8 cellular contexts compared by ENCODE assay signal in genomic region chr6:116369540-116370327, GRCh38. TPM values are rescaled to one million over a fixed set of nuclear protein-coding genes. Genes with fewer than 3 reads are reported as not detected.
DNase-seq lines count a peak whose midpoint lies in the region; ATAC-seq and TF ChIP-seq lines count a peak whose summit lies in the region.

No MANE protein-coding gene starts in this region.

- DNase-seq in SK-N-SH (no peak), HEK293T (ENCODE audit: extremely low spot score) (peak; percentile 14), RWPE2 (ENCODE audit: low spot score) (no peak), germinal center (ENCODE audit: low spot score) (peak; percentile 76), A172 (ENCODE audit: low spot score) (no peak), superior temporal gyrus (ENCODE audit: extremely low spot score) (no peak)
- no peak for DNase-seq in stimulated activated effector memory CD8-positive, alpha-beta T cell treated with anti-CD3 and anti-CD28 coated beads, Interleukin-12 subunit alpha, Interleukin-12 subunit beta, amount 100 ng/mL, for 72 hours (ENCODE audit: low spot score in 2 of 2)

- peak overlapping the region; percentile 76 to 80; a peak in 3 of 4 replicates for H3K4me3 ChIP-seq in SK-N-SH (ENCODE audit: low read depth in 2 of 2, low read length in 1 of 2)
- H3K4me3 ChIP-seq in RWPE2 (ENCODE audit: severe bottlenecking): peak overlapping the region; percentile 56

- CTCF ChIA-PET in SK-N-SH (lab: Yijun Ruan, JAX): interaction anchor here (0.5 kb wide), 1 partner anchor 56 kb away, joined by 3 read pairs; no protein-coding TSS in a partner anchor
- CTCF ChIA-PET in HEK293T (lab: Yijun Ruan, JAX): no interaction called here

- ATAC-seq in SK-N-SH treated with all-trans-retinoic acid at 6 μM for 48 hours (no peak), RWPE2 (ENCODE audit: low read depth) (no peak)
- no peak for ATAC-seq in stimulated activated effector memory CD8-positive, alpha-beta T cell treated with anti-CD3 and anti-CD28 coated beads, Interleukin-12 subunit alpha, Interleukin-12 subunit beta, amount 100 ng/mL, for 72 hours

- peak overlapping the region; percentile 88 for H2AFZ ChIP-seq in SK-N-SH (ENCODE audit: low read depth)

- H3K4me2 ChIP-seq in SK-N-SH: peak overlapping the region; percentile 87

- TF ChIP-seq CTCF in SK-N-SH (IDR thresholded peaks at IDR 0.05) (no peak), RWPE2 (IDR thresholded peaks at IDR 0.05; ENCODE audit: poor library complexity, severe bottlenecking) (no peak)

- WGBS in SK-N-SH (ENCODE audit: low lambda C conversion rate): 88% methylated on average over 7 of the region's 7 CpGs

- no peaks in the 10 kb centered on the region for H3K36me3 Mint-ChIP-seq in stimulated activated effector memory CD8-positive, alpha-beta T cell treated with anti-CD3 and anti-CD28 coated beads, Interleukin-12 subunit alpha, Interleukin-12 subunit beta, amount 100 ng/mL, for 72 hours

- no peaks in the 10 kb centered on the region for H4K20me1 ChIP-seq in SK-N-SH (ENCODE audit: insufficient read depth)

- no peaks in the 10 kb centered on the region for H3K27me3 ChIP-seq in SK-N-SH (ENCODE audit: insufficient read depth)
- H3K27me3 ChIP-seq in RWPE2 (ENCODE audit: insufficient read depth, poor library complexity, severe bottlenecking): no peaks in the 10 kb centered on the region

- peak overlapping the region in 1 of 2 experiments; percentile 90; a peak in 1 of 4 replicates for H3K27ac ChIP-seq in SK-N-SH (ENCODE audit: low read depth in 2 of 2, low read length in 1 of 2)
- peak overlapping the region; percentile 91 for H3K27ac ChIP-seq in RWPE2 (ENCODE audit: poor library complexity, severe bottlenecking)

- POLR2A ChIA-PET in SK-N-SH (lab: Yijun Ruan, JAX) (no interaction called here), HEK293T (lab: Yijun Ruan, JAX) (interaction anchor here (0.7 to 2.1 kb wide), 5 partner anchors 8 to 201 kb away, joined by 3 to 8 read pairs (median 4); no protein-coding TSS in a partner anchor)

- H3K9ac ChIP-seq in SK-N-SH: peak overlapping the region; percentile 88

- peaks cover 6% of the 10 kb centered on the region for H3F3A ChIP-seq in SK-N-SH (replicated peaks; ENCODE audit: insufficient read depth)

- peaks cover 34% of the 10 kb centered on the region for H3K79me2 ChIP-seq in SK-N-SH (ENCODE audit: insufficient read depth)

- peaks cover 27% of the 10 kb centered on the region for H3K4me1 Mint-ChIP-seq in stimulated activated effector memory CD8-positive, alpha-beta T cell treated with anti-CD3 and anti-CD28 coated beads, Interleukin-12 subunit alpha, Interleukin-12 subunit beta, amount 100 ng/mL, for 72 hours

- no peaks in the 10 kb centered on the region for H3K9me3 ChIP-seq in SK-N-SH
- H3K9me3 ChIP-seq in RWPE2 (ENCODE audit: severe bottlenecking): no peaks in the 10 kb centered on the region

- no peaks in the 10 kb centered on the region for H3K9me3 Mint-ChIP-seq in stimulated activated effector memory CD8-positive, alpha-beta T cell treated with anti-CD3 and anti-CD28 coated beads, Interleukin-12 subunit alpha, Interleukin-12 subunit beta, amount 100 ng/mL, for 72 hours

- no peak for TF ChIP-seq EP300 in SK-N-SH (IDR thresholded peaks at IDR 0.05; ENCODE audit: borderline replicate concordance in 1 of 2, low read depth in 1 of 2, low read length in 1 of 2)

- H3K4me1 ChIP-seq in SK-N-SH (ENCODE audit: control insufficient read depth in 1 of 2, insufficient read depth in 2 of 2, low read depth in 1 of 2, low read length in 1 of 2) (peaks cover 0 to 5% of the 10 kb centered on the region in 2 experiments; a peak in 2 of 4 replicates), RWPE2 (ENCODE audit: insufficient read depth, poor library complexity, severe bottlenecking) (peaks cover 49% of the 10 kb centered on the region)

- H3K9me2 ChIP-seq in SK-N-SH: no peaks in the 10 kb centered on the region

- H3K36me3 ChIP-seq in SK-N-SH (replicated peaks in 1 of 2; ENCODE audit: control insufficient read depth in 1 of 2, insufficient read depth in 2 of 2, low read length in 1 of 2): no peaks in the 10 kb centered on the region
- H3K36me3 ChIP-seq in RWPE2 (ENCODE audit: low read depth): peaks cover 4% of the 10 kb centered on the region

- H3K4me3 Mint-ChIP-seq in stimulated activated effector memory CD8-positive, alpha-beta T cell treated with anti-CD3 and anti-CD28 coated beads, Interleukin-12 subunit alpha, Interleukin-12 subunit beta, amount 100 ng/mL, for 72 hours: peak overlapping the region; percentile 78

- TF ChIP-seq RAD21 in SK-N-SH (IDR thresholded peaks at IDR 0.05; ENCODE audit: low read length): no peak

- peak overlapping the region; percentile 29 for H3K27ac Mint-ChIP-seq in stimulated activated effector memory CD8-positive, alpha-beta T cell treated with anti-CD3 and anti-CD28 coated beads, Interleukin-12 subunit alpha, Interleukin-12 subunit beta, amount 100 ng/mL, for 72 hours

TF ChIP-seq in SK-N-SH, 30 proteins besides CTCF, POLR2A, EP300 and RAD21 (continues in another document):
- TF ChIP-seq EZH2phosphoT487 (IDR thresholded peaks at IDR 0.05; ENCODE audit: borderline replicate concordance, low read depth) (no peak), TEAD4 (IDR thresholded peaks at IDR 0.05; ENCODE audit: borderline replicate concordance, insufficient read depth) (no peak), RFX5 (IDR thresholded peaks at IDR 0.05; ENCODE audit: low read length) (no peak), POLR2AphosphoS5 (IDR thresholded peaks at IDR 0.05; ENCODE audit: low read depth, low read length) (no peak), RXRA (IDR thresholded peaks at IDR 0.05; ENCODE audit: borderline replicate concordance, low read depth) (no peak)

TF ChIP-seq in SK-N-SH treated with all-trans-retinoic acid at 6 μM for 48 hours, 23 proteins besides CTCF, POLR2A, EP300 and RAD21 (continues in another document):
- TF ChIP-seq ZFP30 (CRISPR knock-in tag; IDR thresholded peaks at IDR 0.05): no peak
- TF ChIP-seq CREB5 (CRISPR knock-in tag; IDR thresholded peaks at IDR 0.05; ENCODE audit: low read depth): no peak
- no peak for TF ChIP-seq TOX (CRISPR knock-in tag; IDR thresholded peaks at IDR 0.05; ENCODE audit: borderline replicate concordance)
- no peak for TF ChIP-seq ZNF565 (CRISPR knock-in tag; conservative IDR thresholded peaks at IDR 0.05; ENCODE audit: low read depth)
- TF ChIP-seq PPARA (CRISPR knock-in tag; IDR thresholded peaks at IDR 0.05; ENCODE audit: borderline replicate concordance): no peak

TF ChIP-seq in HEK293T, 16 proteins besides CTCF, POLR2A, EP300 and RAD21:
- TF ChIP-seq ELF4 (IDR thresholded peaks at IDR 0.05) (no peak), ZNF384 (IDR thresholded peaks at IDR 0.05) (no peak), FOXM1 (IDR thresholded peaks at IDR 0.05; ENCODE audit: borderline replicate concordance) (no peak), SUZ12 (IDR thresholded peaks at IDR 0.05) (no peak), SP1 (IDR thresholded peaks at IDR 0.05) (no peak), L3MBTL2 (conservative IDR thresholded peaks at IDR 0.05) (no peak), HDGF (IDR thresholded peaks at IDR 0.05; ENCODE audit: borderline replicate concordance) (no peak), FOXA1 (IDR thresholded peaks at IDR 0.05) (no peak), LEF1 (IDR thresholded peaks at IDR 0.05; ENCODE audit: borderline replicate concordance) (no peak), TARDBP (IDR thresholded peaks at IDR 0.05) (no peak), BHLHE40 (IDR thresholded peaks at IDR 0.05; ENCODE audit: borderline replicate concordance) (no peak), ARNT (IDR thresholded peaks at IDR 0.05) (no peak), CTBP1 (IDR thresholded peaks at IDR 0.05; ENCODE audit: borderline replicate concordance) (no peak), NFRKB (IDR thresholded peaks at IDR 0.05) (no peak), FOXK2 (IDR thresholded peaks at IDR 0.05) (no peak)
- TF ChIP-seq, protein P1, sequence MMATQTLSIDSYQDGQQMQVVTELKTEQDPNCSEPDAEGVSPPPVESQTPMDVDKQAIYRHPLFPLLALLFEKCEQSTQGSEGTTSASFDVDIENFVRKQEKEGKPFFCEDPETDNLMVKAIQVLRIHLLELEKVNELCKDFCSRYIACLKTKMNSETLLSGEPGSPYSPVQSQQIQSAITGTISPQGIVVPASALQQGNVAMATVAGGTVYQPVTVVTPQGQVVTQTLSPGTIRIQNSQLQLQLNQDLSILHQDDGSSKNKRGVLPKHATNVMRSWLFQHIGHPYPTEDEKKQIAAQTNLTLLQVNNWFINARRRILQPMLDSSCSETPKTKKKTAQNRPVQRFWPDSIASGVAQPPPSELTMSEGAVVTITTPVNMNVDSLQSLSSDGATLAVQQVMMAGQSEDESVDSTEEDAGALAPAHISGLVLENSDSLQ (IDR thresholded peaks at IDR 0.05): no peak

RNA-seq across cellular contexts. Expression of gene DSE, which starts 1.0 kb away (rescaled TPM):
- polyA plus RNA-seq in SK-N-SH (2012; rRNA removed): 12.7 and 17.4 TPM in 2 replicates
- 13.5 and 13.9 TPM in 2 replicates for polyA plus RNA-seq in SK-N-SH (2012; cell fraction: cytosol; rRNA removed)
- polyA plus RNA-seq in SK-N-SH (2012; cell fraction: nucleus; rRNA removed): 19.6 and 19.8 TPM in 2 replicates
- total RNA-seq in A172 (2014; rRNA removed; shearing (Covaris generic)): 32.0 and 40.8 TPM in 2 replicates

Comparison
In these comparisons a context has a peak if more than half of its experiments do, and no peak if none do; other contexts are left out.
1. DNase-seq: peak in HEK293T (single experiment) and germinal center (single experiment); none in SK-N-SH (single experiment), RWPE2 (single experiment), stimulated activated effector memory CD8-positive, alpha-beta T cell treated with anti-CD3 and anti-CD28 coated beads, Interleukin-12 subunit alpha, Interleukin-12 subunit beta, amount 100 ng/mL, for 72 hours (0 of 2), A172 (single experiment) and superior temporal gyrus (single experiment).